Comparison of ENCODE assay signal across 3 cellular contexts in the genomic region with DNA sequence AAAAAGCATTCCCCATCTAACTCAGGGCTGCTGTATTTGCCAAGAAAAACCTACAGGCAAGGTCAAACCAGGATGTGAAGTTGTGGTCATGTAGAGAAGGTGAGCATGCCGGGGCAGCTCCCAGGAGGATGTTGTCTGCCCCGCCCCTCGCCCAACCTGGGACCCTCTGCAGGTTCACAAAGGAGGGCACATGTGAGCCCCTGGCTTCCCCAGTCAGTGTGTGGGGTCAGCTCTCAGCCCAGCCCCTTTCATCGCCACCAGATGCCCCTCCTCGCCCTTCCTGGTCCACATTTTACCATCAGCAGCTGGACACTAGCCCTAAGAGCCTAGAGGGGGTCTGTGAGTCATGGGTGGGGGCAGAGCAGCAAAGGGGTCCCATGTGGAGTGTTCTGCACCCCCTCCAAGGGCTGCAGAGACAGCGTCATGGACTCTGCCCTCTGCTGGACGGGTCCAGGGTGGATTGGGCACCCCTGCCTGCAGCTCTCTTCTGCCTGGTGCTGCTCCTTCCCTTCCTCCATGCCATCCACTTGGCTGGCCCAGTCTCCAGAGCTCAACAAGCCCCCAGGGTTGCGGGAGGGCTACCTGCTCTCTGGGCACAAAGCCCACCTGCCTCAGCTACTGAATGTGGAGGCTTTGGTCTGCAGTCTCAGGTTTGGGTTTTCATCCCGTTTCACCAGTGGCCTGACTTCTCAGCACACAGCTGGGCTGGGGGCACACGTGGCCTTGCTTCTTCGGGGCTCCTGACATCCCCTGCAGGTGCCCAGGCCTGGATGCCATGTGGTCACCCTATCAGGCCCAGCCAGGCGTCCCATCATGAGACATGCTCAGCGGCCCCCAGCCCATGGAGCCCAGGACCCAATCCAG.
TF ChIP-seq lines count a peak whose summit lies in the region.

No MANE protein-coding gene starts in this region.

TF ChIP-seq in SK-N-SH, 30 proteins besides CTCF, POLR2A, EP300 and RAD21:
- no peak for TF ChIP-seq POLR2AphosphoS5 (IDR thresholded peaks at IDR 0.05; ENCODE audit: low read depth, low read length)
- no peak for TF ChIP-seq GABPA (IDR thresholded peaks at IDR 0.05; ENCODE audit: low read depth)
- no peak for TF ChIP-seq YY1 (IDR thresholded peaks at IDR 0.05; ENCODE audit: low read depth)
- TF ChIP-seq TAF1 (IDR thresholded peaks at IDR 0.05; ENCODE audit: borderline replicate concordance, low read depth, low read length) = no peak
- TF ChIP-seq, protein P1, sequence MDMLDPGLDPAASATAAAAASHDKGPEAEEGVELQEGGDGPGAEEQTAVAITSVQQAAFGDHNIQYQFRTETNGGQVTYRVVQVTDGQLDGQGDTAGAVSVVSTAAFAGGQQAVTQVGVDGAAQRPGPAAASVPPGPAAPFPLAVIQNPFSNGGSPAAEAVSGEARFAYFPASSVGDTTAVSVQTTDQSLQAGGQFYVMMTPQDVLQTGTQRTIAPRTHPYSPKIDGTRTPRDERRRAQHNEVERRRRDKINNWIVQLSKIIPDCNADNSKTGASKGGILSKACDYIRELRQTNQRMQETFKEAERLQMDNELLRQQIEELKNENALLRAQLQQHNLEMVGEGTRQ (IDR thresholded peaks at IDR 0.05; ENCODE audit: borderline replicate concordance, low read depth, low read length) = no peak
- TF ChIP-seq USF1 (IDR thresholded peaks at IDR 0.05; ENCODE audit: borderline replicate concordance, low read depth) = no peak
- no peak for TF ChIP-seq FOSL2 (IDR thresholded peaks at IDR 0.05; ENCODE audit: borderline replicate concordance, low read depth)
- no peak for TF ChIP-seq RXRA (IDR thresholded peaks at IDR 0.05; ENCODE audit: borderline replicate concordance, low read depth)
- no peak for TF ChIP-seq FOXM1 (IDR thresholded peaks at IDR 0.05; ENCODE audit: low read depth)
- TF ChIP-seq RFX5 (IDR thresholded peaks at IDR 0.05; ENCODE audit: low read length) = no peak
- no peak for TF ChIP-seq NRF1 (IDR thresholded peaks at IDR 0.05; ENCODE audit: low read depth, low read length)

TF ChIP-seq in SK-N-SH treated with all-trans-retinoic acid at 6 μM for 48 hours, 23 proteins besides CTCF, POLR2A, EP300 and RAD21:
- no peak for TF ChIP-seq ESRRG (CRISPR knock-in tag; IDR thresholded peaks at IDR 0.05)
- no peak for TF ChIP-seq PATZ1 (CRISPR knock-in tag; IDR thresholded peaks at IDR 0.05; ENCODE audit: borderline replicate concordance)
- no peak for TF ChIP-seq TCF4 (CRISPR knock-in tag; IDR thresholded peaks at IDR 0.05; ENCODE audit: borderline replicate concordance)
- TF ChIP-seq, protein P2, sequence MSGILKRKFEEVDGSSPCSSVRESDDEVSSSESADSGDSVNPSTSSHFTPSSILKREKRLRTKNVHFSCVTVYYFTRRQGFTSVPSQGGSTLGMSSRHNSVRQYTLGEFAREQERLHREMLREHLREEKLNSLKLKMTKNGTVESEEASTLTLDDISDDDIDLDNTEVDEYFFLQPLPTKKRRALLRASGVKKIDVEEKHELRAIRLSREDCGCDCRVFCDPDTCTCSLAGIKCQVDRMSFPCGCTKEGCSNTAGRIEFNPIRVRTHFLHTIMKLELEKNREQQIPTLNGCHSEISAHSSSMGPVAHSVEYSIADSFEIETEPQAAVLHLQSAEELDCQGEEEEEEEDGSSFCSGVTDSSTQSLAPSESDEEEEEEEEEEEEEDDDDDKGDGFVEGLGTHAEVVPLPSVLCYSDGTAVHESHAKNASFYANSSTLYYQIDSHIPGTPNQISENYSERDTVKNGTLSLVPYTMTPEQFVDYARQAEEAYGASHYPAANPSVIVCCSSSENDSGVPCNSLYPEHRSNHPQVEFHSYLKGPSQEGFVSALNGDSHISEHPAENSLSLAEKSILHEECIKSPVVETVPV (CRISPR knock-in tag; IDR thresholded peaks at IDR 0.05) = no peak
- no peak for TF ChIP-seq ZFP3 (CRISPR knock-in tag; IDR thresholded peaks at IDR 0.05)
TF ChIP-seq in SK-N-SH treated with all-trans-retinoic acid at 6 μM for 48 hours: peak in this region for 0.

TF ChIP-seq in H1, 55 proteins besides CTCF, POLR2A, EP300 and RAD21:
- TF ChIP-seq SUZ12 (IDR thresholded peaks at IDR 0.05; ENCODE audit: low read length) (no peak), RXRA (IDR thresholded peaks at IDR 0.05; ENCODE audit: insufficient read depth, low read depth, low read length) (no peak), FOSL1 (IDR thresholded peaks at IDR 0.05; ENCODE audit: insufficient read depth, low read depth, low read length) (no peak), KDM4A (IDR thresholded peaks at IDR 0.05; ENCODE audit: low read depth, low read length, severe bottlenecking) (no peak), JUN (IDR thresholded peaks at IDR 0.05; ENCODE audit: low read depth, low read length) (no peak), JUND (IDR thresholded peaks at IDR 0.05; ENCODE audit: low read length) (no peak), HDAC2 (IDR thresholded peaks at IDR 0.05; ENCODE audit: borderline replicate concordance in 1 of 2, low read depth in 2 of 2, low read length in 2 of 2) (no peak), PHF8 (conservative IDR thresholded peaks at IDR 0.05; ENCODE audit: low read depth, low read length) (no peak), SRF (IDR thresholded peaks at IDR 0.05; ENCODE audit: low read depth, low read length) (no peak), MAFK (IDR thresholded peaks at IDR 0.05; ENCODE audit: low read depth, low read length) (no peak)
- TF ChIP-seq, protein P3, sequence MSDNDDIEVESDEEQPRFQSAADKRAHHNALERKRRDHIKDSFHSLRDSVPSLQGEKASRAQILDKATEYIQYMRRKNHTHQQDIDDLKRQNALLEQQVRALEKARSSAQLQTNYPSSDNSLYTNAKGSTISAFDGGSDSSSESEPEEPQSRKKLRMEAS (IDR thresholded peaks at IDR 0.05) = no peak
